30 cellular contexts compared by ENCODE assay signal in the genomic region with DNA sequence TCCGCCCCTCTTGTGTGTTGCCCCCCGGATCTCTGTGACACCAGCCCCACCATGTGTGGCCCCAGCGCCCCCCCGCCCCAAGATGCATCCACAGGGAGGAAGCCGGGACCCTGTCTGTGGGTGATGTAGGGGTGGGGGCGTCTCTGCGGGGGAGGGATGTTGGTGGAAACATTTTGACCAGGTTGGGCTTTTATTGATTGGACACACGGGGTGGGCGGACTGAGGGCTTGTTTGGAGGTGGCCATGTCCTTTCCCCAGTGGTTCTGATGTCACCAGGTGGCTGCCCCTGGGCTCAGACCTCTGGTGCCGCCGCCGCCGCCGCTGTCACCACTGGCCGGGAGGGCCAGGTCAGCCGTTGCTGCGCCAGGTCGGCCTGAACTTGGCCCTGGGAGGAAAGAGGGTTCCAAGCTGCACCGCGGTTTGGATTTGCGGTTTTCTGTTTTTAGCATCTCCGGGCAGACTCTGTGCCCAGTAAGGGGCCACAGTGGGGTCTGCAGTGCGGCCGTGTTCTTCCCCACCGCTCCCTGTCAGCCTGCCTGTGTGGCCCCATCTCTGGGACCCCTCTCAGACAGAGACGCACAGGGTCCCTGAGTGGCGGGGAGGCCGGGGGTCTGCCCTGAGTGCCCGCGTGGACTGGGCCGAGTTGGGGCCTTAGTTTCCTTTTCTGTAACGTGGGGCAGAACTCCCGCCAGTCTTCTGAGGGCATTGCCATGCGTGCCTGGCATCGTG.
"Had no signal": no experiment of that assay in that cellular context is flagged by ENCODE, and none has a peak within 500 bp of the region (broad histone marks: within the 10 kb centered on the region; RNA-seq: fewer than 3 reads in every experiment).

No MANE protein-coding gene starts in this region.

- H3K27ac ChIP-seq: VCaP had no signal

- DNase-seq: activated B cell treated with CpG ODN at 0.5 μM for 24 hours; activated CD4-positive, alpha-beta memory T cell treated with anti-CD3 and anti-CD28 coated beads, Interleukin-2, amount 10 ng/mL, durations not matched to agents 7 days and 5 days; activated CD4-positive, alpha-beta T cell treated with anti-CD3 and anti-CD28 coated beads for 4 hours; activated CD4-positive, alpha-beta T cell treated with anti-CD3 and anti-CD28 coated beads, Interleukin-2, amount 10 ng/mL, durations not matched to agents 24 days and 14 days; activated CD4-positive, alpha-beta T cell treated with anti-CD3 and anti-CD28 coated beads, Interleukin-2, amount 50 U/mL, for 48 hours; activated CD4-positive, CD25-positive, alpha-beta regulatory T cell treated with anti-CD3 and anti-CD28 coated beads, Interleukin-2, amount 50 U/mL, for 72 hours; activated CD8-positive, alpha-beta memory T cell treated with anti-CD3 and anti-CD28 coated beads for 24 hours; activated CD8-positive, alpha-beta memory T cell treated with anti-CD3 and anti-CD28 coated beads, Interleukin-2, amount 10 ng/mL, durations not matched to agents 7 days and 5 days; activated CD8-positive, alpha-beta memory T cell treated with anti-CD3 and anti-CD28 coated beads, Interleukin-2, amount 50 U/mL, for 48 hours; activated CD8-positive, alpha-beta T cell treated with anti-CD3 and anti-CD28 coated beads, Interleukin-2, amount 10 ng/mL, durations not matched to agents 7 days and 5 days; activated effector memory CD4-positive, alpha-beta T cell treated with Interleukin-2 at 50 U/mL for 16 hours; activated gamma-delta T cell; activated naive CD4-positive, alpha-beta T cell treated with anti-CD3 and anti-CD28 coated beads, Interleukin-2, amount 50 U/mL, for 16 hours; activated naive CD4-positive, alpha-beta T cell treated with Interleukin-2 at 50 U/mL for 16 hours; activated naive CD8-positive, alpha-beta T cell treated with anti-CD3 and anti-CD28 coated beads for 36 hours; activated T-cell treated with anti-CD3 and anti-CD28 coated beads, Interleukin-2, amount 50 U/mL, for 24 hours; activated T-cell treated with anti-CD3 and anti-CD28 coated beads, Interleukin-2, amount 50 U/mL, for 48 hours; adrenal gland; amniotic stem cell; aorta; cerebellar nuclear complex; T-helper 1 cell; T-helper 2 cell; T-helper 9 cell had no signal

- FAIRE-seq: astrocyte, bronchial epithelial cell, TTC549 had no signal

- H3K27me3 ChIP-seq: adrenal gland, cardiac muscle cell had no signal

- H3K9me3 ChIP-seq: adrenal gland had no signal

- ATAC-seq: activated CD8-positive, alpha-beta memory T cell treated with anti-CD3 and anti-CD28 coated beads, Interleukin-2, amount 10 ng/mL, durations not matched to agents 7 days and 5 days; activated CD8-positive, alpha-beta T cell treated with anti-CD3 and anti-CD28 coated beads, Interleukin-2, amount 10 ng/mL, durations not matched to agents 7 days and 5 days; activated naive CD4-positive, alpha-beta T cell treated with anti-CD3 and anti-CD28 coated beads, Interleukin-2, amount 50 U/mL, for 72 hours had no signal

- H3K4me3 ChIP-seq: adrenal gland, cardiac muscle cell had no signal

- H3K36me3 ChIP-seq: adrenal gland, cardiac muscle cell had no signal
